8 cellular contexts compared by ENCODE assay signal in the genomic region with DNA sequence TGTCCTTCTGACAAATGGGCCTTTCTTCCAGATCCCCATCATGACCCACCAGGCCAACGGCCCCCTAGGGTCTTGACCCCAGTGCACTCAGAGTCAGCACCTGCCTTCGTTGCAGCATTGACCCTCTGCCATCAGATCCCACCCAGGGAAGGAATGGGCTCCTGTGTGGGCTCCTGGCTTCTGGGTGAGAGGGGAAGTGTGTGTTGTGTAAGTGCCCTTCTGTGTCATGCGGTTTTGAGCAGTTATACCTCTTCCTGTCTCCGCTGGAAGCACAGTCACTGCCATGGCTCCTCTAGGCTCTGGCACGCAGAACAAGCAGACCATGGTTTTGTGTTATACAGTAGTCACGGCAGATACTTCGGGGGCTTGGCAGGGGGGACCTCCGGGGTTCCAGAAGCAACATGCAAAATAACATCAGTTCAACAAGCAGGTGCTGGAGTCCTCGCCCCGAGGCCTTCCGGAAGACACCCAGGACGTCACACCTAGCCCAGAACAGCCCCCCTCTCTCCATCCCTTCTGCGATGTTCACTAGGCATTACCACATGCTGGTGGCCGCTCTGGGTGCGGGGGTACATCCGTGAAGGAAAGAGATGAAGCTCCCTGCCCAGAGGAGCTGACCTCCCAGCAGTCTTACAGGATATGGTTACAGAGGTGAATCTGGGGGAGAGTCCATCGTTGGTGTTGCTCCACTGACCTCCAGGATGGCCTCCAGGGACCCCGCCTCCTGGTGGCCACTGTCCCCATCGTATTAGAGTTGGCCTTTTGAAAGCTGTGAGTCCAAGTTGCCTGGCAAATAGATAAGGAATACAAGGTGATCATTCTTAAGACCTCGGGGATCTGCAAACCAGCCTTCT. TPM values are rescaled to one million over a fixed set of nuclear protein-coding genes. Genes with fewer than 3 reads are reported as not detected.
DNase-seq lines count a peak whose midpoint lies in the region; ATAC-seq and TF ChIP-seq lines count a peak whose summit lies in the region.

No MANE protein-coding gene starts in this region.

- DNase-seq in activated CD4-positive, CD25-positive, alpha-beta regulatory T cell treated with anti-CD3 and anti-CD28 coated beads, Interleukin-2, amount 50 U/mL, for 16 hours (ENCODE audit: low read depth, low spot score), result peak; percentile 40
- DNase-seq in colonic mucosa, result peak; percentile 34
- DNase-seq in stimulated activated CD4-positive, alpha-beta T cell treated with anti-CD3 and anti-CD28 coated beads, Interleukin-1b, Interleukin-23, amount 100 ng/mL, for 4 hours (ENCODE audit: low read depth in 2 of 2), result peak; percentile 33 to 39
- no peak for DNase-seq in type B pancreatic cell (ENCODE audit: extremely low spot score, unreplicated experiment)
- no peak for DNase-seq in COLO829 (ENCODE audit: low spot score)

- peaks cover 18 to 49% (median 44%) of the 10 kb centered on the region in 11 experiments for H3K36me3 ChIP-seq in BLaER1 treated with 17β-estradiol and CSF1 and Interleukin-3, amounts not matched to agents 10 nM and 100 nM
- no peaks in the 10 kb centered on the region for H3K36me3 ChIP-seq in colonic mucosa

- no peak overlapping the region for H3K4me3 Mint-ChIP-seq in type B pancreatic cell

- peak overlapping the region; percentile 80 to 97 (median 93) for H3K9ac ChIP-seq in BLaER1 treated with 17β-estradiol and CSF1 and Interleukin-3, amounts not matched to agents 10 nM and 100 nM
- H3K9ac ChIP-seq in colonic mucosa (ENCODE audit: low read depth in 2 of 2, low read length in 2 of 2), result no peak overlapping the region

- peak overlapping the region; percentile 87 to 100 (median 97) for H3K4me2 ChIP-seq in BLaER1 treated with 17β-estradiol and CSF1 and Interleukin-3, amounts not matched to agents 10 nM and 100 nM

- no peak for TF ChIP-seq CTCF in colonic mucosa (IDR thresholded peaks at IDR 0.05)
- no peak for TF ChIP-seq CTCF in type B pancreatic cell (conservative IDR thresholded peaks at IDR 0.05)

- no peaks in the 10 kb centered on the region for H3K36me3 Mint-ChIP-seq in type B pancreatic cell

- H3K4me1 ChIP-seq in BLaER1 treated with 17β-estradiol and CSF1 and Interleukin-3, amounts not matched to agents 10 nM and 100 nM, result peaks cover 64 to 95% (median 70%) of the 10 kb centered on the region in 10 experiments
- H3K4me1 ChIP-seq in colonic mucosa, result peaks cover 3% of the 10 kb centered on the region

- peaks cover 27% of the 10 kb centered on the region for H3K27me3 Mint-ChIP-seq in type B pancreatic cell

- H4K20me1 ChIP-seq in BLaER1 treated with 17β-estradiol and CSF1 and Interleukin-3, amounts not matched to agents 10 nM and 100 nM, result peaks cover 35 to 51% (median 43%) of the 10 kb centered on the region in 11 experiments

- peak overlapping the region; percentile 81 to 99 (median 97) for H3K27ac ChIP-seq in BLaER1 treated with 17β-estradiol and CSF1 and Interleukin-3, amounts not matched to agents 10 nM and 100 nM
- peak overlapping the region; percentile 55 for H3K27ac ChIP-seq in colonic mucosa

- H3K27me3 ChIP-seq in BLaER1 treated with 17β-estradiol and CSF1 and Interleukin-3, amounts not matched to agents 10 nM and 100 nM, result no peaks in the 10 kb centered on the region
- no peaks in the 10 kb centered on the region for H3K27me3 ChIP-seq in colonic mucosa

- no peak overlapping the region for H3K27ac Mint-ChIP-seq in type B pancreatic cell

- peak; percentile 24 for ATAC-seq in HG03108 (IDR thresholded peaks at IDR 0.05; ENCODE audit: unreplicated experiment)
- no peak for ATAC-seq in HG03280 (IDR thresholded peaks at IDR 0.05; ENCODE audit: unreplicated experiment)

- no peaks in the 10 kb centered on the region for H3K9me3 ChIP-seq in BLaER1 treated with 17β-estradiol and CSF1 and Interleukin-3, amounts not matched to agents 10 nM and 100 nM (replicated peaks in 1 of 11)
- no peaks in the 10 kb centered on the region for H3K9me3 ChIP-seq in colonic mucosa

- intact Hi-C loops in colonic mucosa (cut with DNase I), result no loop called here

- H3K9me3 Mint-ChIP-seq in type B pancreatic cell, result no peaks in the 10 kb centered on the region

- H3K4me3 ChIP-seq in BLaER1 treated with 17β-estradiol and CSF1 and Interleukin-3, amounts not matched to agents 10 nM and 100 nM, result peak overlapping the region; percentile 60 to 92 (median 82)
- peak overlapping the region; percentile 38 for H3K4me3 ChIP-seq in colonic mucosa

- H3K4me1 Mint-ChIP-seq in type B pancreatic cell (ENCODE audit: unreplicated experiment), result no peaks in the 10 kb centered on the region

RNA-seq across cellular contexts. Expression of gene KCNAB2, which starts 17.4 kb away (rescaled TPM):
- 1 to 10 TPM; 4.7 to 6.4 TPM for total RNA-seq in colonic mucosa
- total RNA-seq in type B pancreatic cell (ENCODE audit: low replicate concordance), result 1.7 and 7.2 TPM in 2 replicates

RNA-seq across cellular contexts. Expression of gene NPHP4, which starts 36.0 kb away (rescaled TPM):
- 10 to 100 TPM in 1 of 2 donors, 1 to 10 TPM in 1; 6.2 to 15.9 TPM for total RNA-seq in colonic mucosa
- 10.3 and 21.7 TPM in 2 replicates for total RNA-seq in type B pancreatic cell (ENCODE audit: low replicate concordance)

Comparison
In these comparisons a context has a peak if more than half of its experiments do, and no peak if none do; other contexts are left out.
1. H3K9ac ChIP-seq: peak in BLaER1 treated with 17β-estradiol and CSF1 and Interleukin-3, amounts not matched to agents 10 nM and 100 nM (11 of 11); none in colonic mucosa (0 of 2).
2. DNase-seq: peak in activated CD4-positive, CD25-positive, alpha-beta regulatory T cell treated with anti-CD3 and anti-CD28 coated beads, Interleukin-2, amount 50 U/mL, for 16 hours (single experiment), colonic mucosa (single experiment) and stimulated activated CD4-positive, alpha-beta T cell treated with anti-CD3 and anti-CD28 coated beads, Interleukin-1b, Interleukin-23, amount 100 ng/mL, for 4 hours (2 of 2); none in type B pancreatic cell (single experiment) and COLO829 (single experiment).